In the genomic region with DNA sequence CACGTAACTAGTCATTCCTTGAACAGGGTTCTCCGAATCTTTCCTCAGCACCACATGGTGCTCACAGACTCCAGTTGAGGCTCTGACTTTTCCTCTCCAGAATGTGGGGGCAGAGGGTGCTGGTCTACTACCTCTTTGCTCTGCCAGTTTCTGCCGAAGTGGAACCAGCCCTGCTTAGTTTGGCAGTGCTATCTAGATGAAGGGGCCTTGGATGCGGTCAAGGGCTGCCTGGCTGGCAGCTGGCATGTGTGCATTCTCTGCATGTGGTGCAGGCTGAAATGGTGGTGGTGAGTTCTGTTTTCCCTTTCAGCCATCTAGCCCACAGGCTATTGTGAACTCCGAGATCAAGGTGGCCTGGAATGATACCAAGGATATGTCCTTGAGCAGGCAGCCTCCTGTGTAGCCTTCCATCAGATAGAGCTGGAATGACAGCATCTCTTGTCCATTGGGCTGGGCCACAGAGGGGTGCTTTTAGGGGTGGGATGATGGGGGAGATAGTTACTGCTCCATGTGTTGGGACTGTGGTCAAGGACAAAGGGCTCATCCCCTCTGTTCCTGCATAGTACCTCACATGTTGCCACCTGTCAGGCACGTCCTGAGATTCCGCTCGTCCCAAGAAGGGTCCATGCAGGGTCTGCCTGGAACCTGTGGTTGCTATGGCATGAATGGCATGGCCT, we compare ENCODE assay signal across 8 cellular contexts. TPM values are rescaled to one million over a fixed set of nuclear protein-coding genes. Genes with fewer than 3 reads are reported as not detected.
DNase-seq lines count a peak whose midpoint lies in the region; ATAC-seq, FAIRE-seq and TF ChIP-seq lines count a peak whose summit lies in the region.

No MANE protein-coding gene starts in this region.

- H3K27me3 Mint-ChIP-seq in activated CD4-positive, alpha-beta T cell treated with anti-CD3 and anti-CD28 coated beads, Interleukin-2, amount 10 ng/mL, durations not matched to agents 24 days and 14 days = peaks cover 3% of the 10 kb centered on the region
- no peaks in the 10 kb centered on the region for H3K27me3 Mint-ChIP-seq in activated naive CD8-positive, alpha-beta T cell treated with anti-CD3 and anti-CD28 coated beads, Interleukin-2, amount 50 U/mL, for 24 hours

- H3K9me3 Mint-ChIP-seq in activated CD4-positive, alpha-beta T cell treated with anti-CD3 and anti-CD28 coated beads, Interleukin-2, amount 10 ng/mL, durations not matched to agents 24 days and 14 days = no peaks in the 10 kb centered on the region
- no peaks in the 10 kb centered on the region for H3K9me3 Mint-ChIP-seq in activated naive CD8-positive, alpha-beta T cell treated with anti-CD3 and anti-CD28 coated beads, Interleukin-2, amount 50 U/mL, for 24 hours

- H3K9ac ChIP-seq in kidney (ENCODE audit: low read length in 2 of 2) = peak overlapping the region in 1 of 2 donors; percentile 87

- peaks cover 48% of the 10 kb centered on the region for H3K36me3 Mint-ChIP-seq in activated CD4-positive, alpha-beta T cell treated with anti-CD3 and anti-CD28 coated beads, Interleukin-2, amount 10 ng/mL, durations not matched to agents 24 days and 14 days (ENCODE audit: low read depth)
- H3K36me3 Mint-ChIP-seq in activated naive CD8-positive, alpha-beta T cell treated with anti-CD3 and anti-CD28 coated beads, Interleukin-2, amount 50 U/mL, for 24 hours (ENCODE audit: low read depth) = peaks cover 47% of the 10 kb centered on the region

- no peaks in the 10 kb centered on the region for H3K27me3 ChIP-seq in thoracic aorta (replicated peaks; ENCODE audit: insufficient read depth)

- H3K4me3 ChIP-seq in kidney (ENCODE audit: low read length in 2 of 2) (peak overlapping the region; percentile 86 to 89), thoracic aorta (peak overlapping the region; percentile 99)

- FAIRE-seq in kidney (lab: Jason Lieb, UNC) = no peak

- DNase-seq in activated CD4-positive, alpha-beta T cell treated with anti-CD3 and anti-CD28 coated beads, Interleukin-2, amount 10 ng/mL, durations not matched to agents 24 days and 14 days = peak; percentile 60
- DNase-seq in activated CD4-positive, alpha-beta T cell treated with anti-CD3 and anti-CD28 coated beads, Interleukin-2, amount 50 U/mL, for 4 hours = no peak
- no peak for DNase-seq in activated naive CD8-positive, alpha-beta T cell treated with anti-CD3 and anti-CD28 coated beads, Interleukin-2, amount 50 U/mL, for 24 hours
- no peak for DNase-seq in kidney
- DNase-seq in thoracic aorta (ENCODE audit: low spot score) = no peak
- DNase-seq in NCI-H1092 treated with DMSO at 0.1 percent for 48 hours (lab: John Stamatoyannopoulos, UW) = no peak

- H3K27ac ChIP-seq in kidney (ENCODE audit: low read depth in 2 of 2, low read length in 2 of 2) (peak overlapping the region; percentile 49 to 90), thoracic aorta (no peak overlapping the region)

- H3K4me1 Mint-ChIP-seq in activated CD4-positive, alpha-beta T cell treated with anti-CD3 and anti-CD28 coated beads, Interleukin-2, amount 10 ng/mL, durations not matched to agents 24 days and 14 days = peaks cover 41% of the 10 kb centered on the region
- peaks cover 54% of the 10 kb centered on the region for H3K4me1 Mint-ChIP-seq in activated naive CD8-positive, alpha-beta T cell treated with anti-CD3 and anti-CD28 coated beads, Interleukin-2, amount 50 U/mL, for 24 hours

- H3K36me3 ChIP-seq in kidney (ENCODE audit: control insufficient read depth in 1 of 2, insufficient read depth in 2 of 2, low read length in 2 of 2) (peaks cover 24 to 42% of the 10 kb centered on the region in 2 donors), thoracic aorta (peaks cover 14% of the 10 kb centered on the region)

- H3K4me3 Mint-ChIP-seq in activated CD4-positive, alpha-beta T cell treated with anti-CD3 and anti-CD28 coated beads, Interleukin-2, amount 10 ng/mL, durations not matched to agents 24 days and 14 days = peak overlapping the region; percentile 88
- peak overlapping the region; percentile 86 for H3K4me3 Mint-ChIP-seq in activated naive CD8-positive, alpha-beta T cell treated with anti-CD3 and anti-CD28 coated beads, Interleukin-2, amount 50 U/mL, for 24 hours

- no peak for ATAC-seq in activated naive CD8-positive, alpha-beta T cell treated with anti-CD3 and anti-CD28 coated beads, Interleukin-2, amount 50 U/mL, for 24 hours
- no peak for ATAC-seq in thoracic aorta (ENCODE audit: insufficient number of reproducible peaks, low FRiP score, low read depth)
- ATAC-seq in GM21717 (IDR thresholded peaks at IDR 0.05; ENCODE audit: unreplicated experiment) = no peak
- no peak for ATAC-seq in GM19397 (IDR thresholded peaks at IDR 0.05; ENCODE audit: unreplicated experiment)

- H3K9me3 ChIP-seq in kidney (ENCODE audit: control insufficient read depth in 1 of 2, low read length in 2 of 2) (no peaks in the 10 kb centered on the region), thoracic aorta (no peaks in the 10 kb centered on the region)

- TF ChIP-seq CTCF in kidney (IDR thresholded peaks at IDR 0.05; ENCODE audit: borderline replicate concordance, extremely low read depth, insufficient read depth) (no peak), thoracic aorta (IDR thresholded peaks at IDR 0.05) (no peak)

- peak overlapping the region; percentile 80 for H3K27ac Mint-ChIP-seq in activated CD4-positive, alpha-beta T cell treated with anti-CD3 and anti-CD28 coated beads, Interleukin-2, amount 10 ng/mL, durations not matched to agents 24 days and 14 days
- H3K27ac Mint-ChIP-seq in activated naive CD8-positive, alpha-beta T cell treated with anti-CD3 and anti-CD28 coated beads, Interleukin-2, amount 50 U/mL, for 24 hours = peak overlapping the region; percentile 72

- intact Hi-C loops in activated CD4-positive, alpha-beta T cell treated with anti-CD3 and anti-CD28 coated beads, Interleukin-2, amount 10 ng/mL, durations not matched to agents 24 days and 14 days (cut with micrococcal nuclease) = no loop called here
- intact Hi-C loops in kidney (cut with DNase I) = no loop called here

- H3K4me1 ChIP-seq in kidney (ENCODE audit: control insufficient read depth in 1 of 2, insufficient read depth in 1 of 2, low read depth in 1 of 2, low read length in 2 of 2) (peaks cover 23 to 25% of the 10 kb centered on the region in 2 donors), thoracic aorta (ENCODE audit: control insufficient read depth in 1 of 2, low read depth in 2 of 2) (peaks cover 20 to 54% of the 10 kb centered on the region in 2 donors)

RNA-seq across cellular contexts. Expression of a gene that starts 2.0 kb away (rescaled TPM):
- total RNA-seq in activated CD4-positive, alpha-beta T cell treated with anti-CD3 and anti-CD28 coated beads, Interleukin-2, amount 10 ng/mL, durations not matched to agents 24 days and 14 days = 36.6 and 37.2 TPM in 2 replicates
- total RNA-seq in kidney (43.2 TPM), thoracic aorta (10 to 100 TPM; 20.6 to 28.5 TPM)
- 59.7 TPM for polyA plus RNA-seq in kidney (ENCODE audit: insufficient read depth, low read depth, low replicate concordance)

Comparison
In these comparisons a context has a peak if more than half of its experiments do, and no peak if none do; other contexts are left out.
1. H3K27ac ChIP-seq: peak in kidney (2 of 2); none in thoracic aorta (0 of 2).